9 cellular contexts compared by ENCODE assay signal in genomic region chr13:113785051-113786010, GRCh38. TPM values are rescaled to one million over a fixed set of nuclear protein-coding genes. Genes with fewer than 3 reads are reported as not detected.
A peak's percentile ranks its signal among the peaks of the same experiment; 100 is the strongest.
DNase-seq lines count a peak whose midpoint lies in the region; ATAC-seq, FAIRE-seq and TF ChIP-seq lines count a peak whose summit lies in the region.
"Had no signal": no experiment of that assay in that cellular context is flagged by ENCODE, and none has a peak within 500 bp of the region (broad histone marks: within the 10 kb centered on the region; RNA-seq: fewer than 3 reads in every experiment).

No MANE protein-coding gene starts in this region.

- H3K27ac ChIP-seq in A549 (no peak overlapping the region), PC-9 (peak overlapping the region; percentile 62), fibroblast of lung (ENCODE audit: insufficient read depth, low read length) (no peak overlapping the region)

- no peak for TF ChIP-seq EP300 in A549 (IDR thresholded peaks at IDR 0.05)

- TF ChIP-seq POLR2A in A549 (IDR thresholded peaks at IDR 0.05; ENCODE audit: low read length) = no peak

- H3K9me2 ChIP-seq in PC-9 (ENCODE audit: insufficient read depth) = no peaks in the 10 kb centered on the region

- H3K79me2 ChIP-seq in PC-9 (ENCODE audit: low read depth) (no peaks in the 10 kb centered on the region), fibroblast of lung (ENCODE audit: control insufficient read depth, insufficient read depth, low read length) (no peaks in the 10 kb centered on the region)

- ATAC-seq in A549 (no peak; a peak in 1 of 6 replicates), left ventricle myocardium superior (no peak), GM18520 (IDR thresholded peaks at IDR 0.05; ENCODE audit: unreplicated experiment) (no peak)

- DNase-seq in A549 (ENCODE audit: low read depth in 1 of 2, low spot score in 1 of 2) (no peak), EL (peak; percentile 98), PC-9 (peak; percentile 78 to 88), fibroblast of lung (ENCODE audit: low read depth in 2 of 2) (peak; percentile 72 to 77), GM19239 (ENCODE audit: insufficient read length, low spot score) (no peak), NOMO-1 treated with DMSO at 0.1 percent for 48 hours (lab: John Stamatoyannopoulos, UW; ENCODE audit: unreplicated experiment) (no peak), left ventricle myocardium superior (no peak)
- DNase-seq: effector CD8-positive, alpha-beta T cell had no signal

- peaks cover 37% of the 10 kb centered on the region for H3F3A ChIP-seq in PC-9 (ENCODE audit: insufficient read depth, low read depth)

- TF ChIP-seq CTCF in A549 (IDR thresholded peaks at IDR 0.05) (no peak), PC-9 (conservative IDR thresholded peaks at IDR 0.05) (no peak), fibroblast of lung (conservative IDR thresholded peaks at IDR 0.05 in 1 of 2, IDR thresholded peaks at IDR 0.05 in 1 of 2; ENCODE audit: low read depth in 1 of 2, low read length in 2 of 2) (no peak)

- no peak overlapping the region for H3K9ac ChIP-seq in fibroblast of lung (ENCODE audit: insufficient read depth, low read length)

- no TSS peak for BruUV-seq in PC-9 (replicated peaks; lab: Mats Ljungman, UMichigan)

- no peaks in the 10 kb centered on the region for H4K20me1 ChIP-seq in PC-9 (ENCODE audit: insufficient read depth)
- H4K20me1 ChIP-seq in fibroblast of lung (ENCODE audit: control insufficient read depth, extremely low read depth, insufficient read depth, low read length) = no peaks in the 10 kb centered on the region

- H3K27me3 ChIP-seq in PC-9 (ENCODE audit: insufficient read depth, low read depth) = 0 out of 2 replicates have a peak, but pooled peaks cover 4% of the 10 kb centered on the region
- no peaks in the 10 kb centered on the region for H3K27me3 ChIP-seq in fibroblast of lung (ENCODE audit: control insufficient read depth, insufficient read depth, low read length)

- H3K4me3 ChIP-seq in A549 = no peak overlapping the region
- H3K4me3 ChIP-seq in PC-9 = peak overlapping the region; percentile 12; the same call in 1 of the 2 replicates
- no peak overlapping the region for H3K4me3 ChIP-seq in fibroblast of lung (replicated peaks in 1 of 4; ENCODE audit: control extremely low read depth in 1 of 4, insufficient read depth in 1 of 4, low read depth in 3 of 4, low read length in 4 of 4)

- H3K9me3 ChIP-seq in A549 (no peaks in the 10 kb centered on the region), PC-9 (ENCODE audit: insufficient read depth, low read depth) (peaks cover 12% of the 10 kb centered on the region; the same call in 1 of the 2 replicates), fibroblast of lung (ENCODE audit: control insufficient read depth, insufficient read depth, low read depth, low read length) (peaks cover 2% of the 10 kb centered on the region)

- no peaks in the 10 kb centered on the region for H3K4me1 ChIP-seq in A549
- H3K4me1 ChIP-seq in PC-9 (replicated peaks; ENCODE audit: insufficient read depth) = peaks cover 29% of the 10 kb centered on the region
- H3K4me1 ChIP-seq in fibroblast of lung (ENCODE audit: control insufficient read depth, extremely low read depth, insufficient read depth, low read length) = peaks cover 4% of the 10 kb centered on the region

- no peak overlapping the region for H3K4me2 ChIP-seq in A549
- peak overlapping the region; percentile 65 for H3K4me2 ChIP-seq in PC-9
- H3K4me2 ChIP-seq in fibroblast of lung (ENCODE audit: extremely low read depth, insufficient read depth, low read length) = no peak overlapping the region

- H2AFZ ChIP-seq in PC-9 (no peak overlapping the region), fibroblast of lung (ENCODE audit: low read length) (no peak overlapping the region)

- no peak for TF ChIP-seq RAD21 in A549 (conservative IDR thresholded peaks at IDR 0.05 in 1 of 2, IDR thresholded peaks at IDR 0.05 in 1 of 2)

- FAIRE-seq in A549 (lab: Jason Lieb, UNC) = no peak
- no peak for FAIRE-seq in GM19239 (lab: Jason Lieb, UNC)

- POLR2A ChIA-PET in A549 (lab: Yijun Ruan, JAX) (no interaction called here), PC-9 (lab: Charles Lee; ENCODE audit: unreplicated experiment) (interaction anchor here (0.5 kb wide), 1 partner anchor 403 kb away, joined by 3 read pairs; no protein-coding TSS in a partner anchor)

- H3K36me3 ChIP-seq in PC-9 (ENCODE audit: low read depth) (no peaks in the 10 kb centered on the region), fibroblast of lung (ENCODE audit: control insufficient read depth, insufficient read depth, low read length) (no peaks in the 10 kb centered on the region)

- WGBS in A549 (ENCODE audit: missing lambda C conversion rate) = 32% methylated on average over 13 of the region's 19 CpGs

- CTCF ChIA-PET in A549 (lab: Yijun Ruan, JAX) = no interaction called here
- CTCF ChIA-PET in PC-9 (lab: Charles Lee) = no interaction called here

- intact Hi-C loops in PC-9 (cut with micrococcal nuclease; ENCODE audit: unreplicated experiment) (loop anchor here (2.0 kb wide), 1 partner anchor 29 kb away; no protein-coding TSS in a partner anchor), left ventricle myocardium superior (cut with micrococcal nuclease) (no loop called here)

TF ChIP-seq in A549, 52 proteins besides CTCF, POLR2A, EP300 and RAD21:
- TF ChIP-seq MAFK (IDR thresholded peaks at IDR 0.05; ENCODE audit: partially characterized antibody) (peak; percentile 58), ZC3H11A (IDR thresholded peaks at IDR 0.05) (no peak)

RNA-seq across cellular contexts. Expression of gene TMEM255B, which starts 26.3 kb away (rescaled TPM):
- polyA plus RNA-seq in A549 (2011; rRNA removed) = 0.30 and 0.54 TPM in 2 replicates
- polyA plus RNA-seq in A549 (2012; cell fraction: cytosol; rRNA removed) = 0.22 and 0.34 TPM in 2 replicates
- polyA plus RNA-seq in A549 (2012; cell fraction: nucleus; rRNA removed) = 0.31 and 0.37 TPM in 2 replicates
- polyA plus RNA-seq in A549 (2017; fragmentation: RNase III; extraction: RNeasy Plus Mini Kit Qiagen cat#74134 plus additional on column Dnase treatment) = 0.28 to 1.1 TPM (median 1.1 TPM) in 3 replicates
- 0.04 and 0.05 TPM in 2 replicates for polyA minus RNA-seq in A549 (2011; rRNA and poly(A)+ RNA removed)
- total RNA-seq in PC-9 (2021) = 0.53 and 0.61 TPM in 2 replicates
- total RNA-seq in fibroblast of lung = 0.26 and 10.4 TPM in 2 replicates
- polyA plus RNA-seq in fibroblast of lung = 2.4 and 4.7 TPM in 2 replicates
- 3.7 and 6.4 TPM in 2 replicates for polyA plus RNA-seq in fibroblast of lung (2012)
- 3.4 TPM in 1 of 2 replicates, not detected in the other for polyA minus RNA-seq in fibroblast of lung (ENCODE audit: low replicate concordance)
- total RNA-seq in left ventricle myocardium superior = 12.1 TPM

Comparison
In these comparisons a context has a peak if more than half of its experiments do, and no peak if none do; other contexts are left out.
1. DNase-seq: peak in EL (single experiment), PC-9 (2 of 2) and fibroblast of lung (2 of 2); none in A549 (0 of 2), GM19239 (single experiment), NOMO-1 treated with DMSO at 0.1 percent for 48 hours (single experiment) and left ventricle myocardium superior (single experiment).